In genomic region chr2:78979380-78980238, GRCh38 we compare ENCODE assay signal across 9 cellular contexts. TPM values are rescaled to one million over a fixed set of nuclear protein-coding genes. Genes with fewer than 3 reads are reported as not detected.
DNase-seq lines count a peak whose midpoint lies in the region; ATAC-seq, FAIRE-seq and TF ChIP-seq lines count a peak whose summit lies in the region.
"Had no signal": no experiment of that assay in that cellular context is flagged by ENCODE, and none has a peak within 500 bp of the region (broad histone marks: within the 10 kb centered on the region; RNA-seq: fewer than 3 reads in every experiment).

No MANE protein-coding gene starts in this region.

- TF ChIP-seq CTCF in BJ (IDR thresholded peaks at IDR 0.05; ENCODE audit: insufficient read depth, low read depth, low read length) (peak; percentile 42; the same call in 1 of the 2 replicates), GM13976 (IDR thresholded peaks at IDR 0.05; ENCODE audit: borderline replicate concordance, control extremely low read depth, extremely low read depth, insufficient read depth, missing control alignments) (peak; percentile 71), fibroblast of the aortic adventitia (IDR thresholded peaks at IDR 0.05; ENCODE audit: insufficient read depth, low read length) (peak; percentile 42)

- H3K27me3 ChIP-seq in BJ (ENCODE audit: control insufficient read depth, insufficient read depth, low read length) (no peaks in the 10 kb centered on the region), HUES6 (ENCODE audit: control insufficient read depth, insufficient read depth, low read length) (no peaks in the 10 kb centered on the region)

- H3K4me3 ChIP-seq in BJ (ENCODE audit: low read depth, low read length) = no peak overlapping the region
- peak overlapping the region; percentile 6; the same call in 1 of the 2 replicates for H3K4me3 ChIP-seq in HUES6 (ENCODE audit: low read depth, low read length)
- H3K4me3 ChIP-seq in fibroblast of the aortic adventitia (ENCODE audit: low read depth, low read length) = no peak overlapping the region

- H3K36me3 ChIP-seq in BJ (ENCODE audit: control insufficient read depth, insufficient read depth, low read length) = no peaks in the 10 kb centered on the region
- H3K36me3 ChIP-seq in HUES6 (ENCODE audit: control insufficient read depth, insufficient read depth, low read length) = no peaks in the 10 kb centered on the region

- peaks cover 16% of the 10 kb centered on the region for H3K4me1 ChIP-seq in HUES6 (ENCODE audit: control insufficient read depth, insufficient read depth, low read length)

- no peak for FAIRE-seq in RCC 7860 (lab: Jason Lieb, UNC)

- no peak for ATAC-seq in HG03139 (IDR thresholded peaks at IDR 0.05; ENCODE audit: unreplicated experiment)

- H3K9ac ChIP-seq in HUES6 (ENCODE audit: low read length) = no peak overlapping the region

- in situ Hi-C loops in GM13976 (cut with MboI; ENCODE audit: low sequenced_read_pairs, unreplicated experiment) = loop anchor here (25.0 kb wide), 1 partner anchor 317 kb away; no protein-coding TSS in a partner anchor

- no peaks in the 10 kb centered on the region for H3K9me3 ChIP-seq in HUES6 (ENCODE audit: control insufficient read depth, insufficient read depth, low read depth, low read length)

- POLR2A ChIA-PET in BJ (lab: Charles Lee) = no interaction called here

- DNase-seq in BJ (ENCODE audit: low read depth) (no peak), GM13976 (ENCODE audit: low spot score) (peak; percentile 40), RCC 7860 (ENCODE audit: low spot score) (peak; percentile 18), fibroblast of the aortic adventitia (ENCODE audit: low read depth) (peak; percentile 4), retina (peak; percentile 84), ureter (ENCODE audit: low spot score) (no peak)

- no peak overlapping the region for H3K27ac ChIP-seq in HUES6 (ENCODE audit: low read depth, low read length)

- CTCF ChIA-PET in BJ (lab: Yijun Ruan, JAX) = no interaction called here

RNA-seq across cellular contexts. Expression of gene REG3G, which starts 45.9 kb away (rescaled TPM):
- not detected in 2 replicates for polyA plus RNA-seq in BJ (2011; rRNA removed)
- polyA minus RNA-seq in BJ (2011; rRNA and poly(A)+ RNA removed) = not detected in 2 replicates
- total RNA-seq in fibroblast of the aortic adventitia (ENCODE audit: low replicate concordance) (not detected in 2 replicates), ureter (not detected)
- total RNA-seq: mononuclear cell had no signal

Comparison
In these comparisons a context has a peak if more than half of its experiments do, and no peak if none do; other contexts are left out.
1. DNase-seq: peak in GM13976 (single experiment), RCC 7860 (single experiment), fibroblast of the aortic adventitia (single experiment) and retina (single experiment); none in BJ (single experiment) and ureter (single experiment).
2. Peak in every context shown above with its lines, with median percentiles within 50 percentile points of each other: CTCF ChIP-seq.